Comparison of ENCODE assay signal across 9 cellular contexts in the genomic region with DNA sequence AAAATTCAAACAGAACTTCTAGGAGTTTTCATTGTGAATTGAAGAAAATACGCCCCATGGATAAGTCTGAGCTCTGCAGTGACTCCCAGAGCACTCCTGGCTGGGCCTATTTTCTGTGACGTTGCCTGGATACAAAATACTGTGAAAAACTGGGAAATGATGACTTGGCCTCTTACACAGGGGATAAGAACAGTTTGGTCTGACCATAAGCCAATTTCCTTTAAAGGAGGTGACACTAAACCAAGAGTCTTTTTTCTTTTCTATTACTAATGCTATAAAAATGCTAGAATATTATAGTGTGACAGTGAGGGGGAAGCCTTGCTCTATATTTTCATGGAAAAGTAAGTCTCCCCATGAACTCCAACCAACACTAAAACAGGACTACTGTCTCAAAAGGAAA. TPM values are rescaled to one million over a fixed set of nuclear protein-coding genes. Genes with fewer than 3 reads are reported as not detected.
DNase-seq lines count a peak whose midpoint lies in the region; ATAC-seq and TF ChIP-seq lines count a peak whose summit lies in the region.
"Had no signal": no experiment of that assay in that cellular context is flagged by ENCODE, and none has a peak within 500 bp of the region (broad histone marks: within the 10 kb centered on the region; RNA-seq: fewer than 3 reads in every experiment).

No MANE protein-coding gene starts in this region.

- intact Hi-C loops in body of pancreas (cut with DNase I) = no loop called here

- no peak overlapping the region for H3K4me3 ChIP-seq in HEK293 (ENCODE audit: low read depth, low read length)
- H3K4me3 ChIP-seq in body of pancreas = no peak overlapping the region

- H3K27me3 ChIP-seq in body of pancreas = no peaks in the 10 kb centered on the region

- TF ChIP-seq CTCF in HEK293 (tag by site-specific recombination; IDR thresholded peaks at IDR 0.05) = no peak
- TF ChIP-seq CTCF in body of pancreas (IDR thresholded peaks at IDR 0.05) = no peak

- WGBS in body of pancreas, 2 donors = 69 to 72% methylated on average over 2 of the region's 2 CpGs

- no peaks in the 10 kb centered on the region for H3K36me3 ChIP-seq in HEK293 (ENCODE audit: control insufficient read depth in 2 of 2, insufficient read depth in 1 of 2, low read length in 2 of 2)
- no peaks in the 10 kb centered on the region for H3K36me3 ChIP-seq in body of pancreas (replicated peaks in 1 of 2; ENCODE audit: insufficient read depth in 1 of 2, low read depth in 2 of 2)

- no peak for TF ChIP-seq POLR2A in body of pancreas (IDR thresholded peaks at IDR 0.05)

- peak; percentile 32 for ATAC-seq in body of pancreas

- POLR2A ChIA-PET in HEK293 (lab: Yijun Ruan, JAX) = interaction anchor here (1.6 to 2.3 kb wide), 5 partner anchors 10 to 45 kb away, joined by 4 to 14 read pairs (median 7); a partner anchor contains a TSS
- POLR2A ChIA-PET in HEK293T (lab: Yijun Ruan, JAX) = interaction anchor here (0.5 to 3.2 kb wide), 13 partner anchors 9 to 670 kb away, joined by 3 to 15 read pairs (median 5); a partner anchor contains a TSS

- H3K9me3 ChIP-seq in HEK293 (ENCODE audit: control insufficient read depth, insufficient read depth, low read depth, low read length) (no peaks in the 10 kb centered on the region), body of pancreas (no peaks in the 10 kb centered on the region)

- H3K4me1 ChIP-seq in HEK293 (ENCODE audit: control insufficient read depth, insufficient read depth, low read length) (peaks cover 10% of the 10 kb centered on the region), body of pancreas (peaks cover 36% of the 10 kb centered on the region)

- H3K27ac ChIP-seq in HEK293 (ENCODE audit: extremely low read depth, low read depth, low read length) = no peak overlapping the region
- H3K27ac ChIP-seq in body of pancreas = peak overlapping the region; percentile 81 to 91 (median 88)

- CTCF ChIA-PET in HEK293 (lab: Yijun Ruan, JAX) = interaction anchor here (1.0 to 2.3 kb wide), 4 partner anchors 10 to 61 kb away, joined by 3 to 11 read pairs (median 6); a partner anchor contains a TSS
- CTCF ChIA-PET in HEK293T (lab: Yijun Ruan, JAX) = interaction anchor here (1.1 kb wide), 1 partner anchor 60 kb away, joined by 3 read pairs; no protein-coding TSS in a partner anchor

- DNase-seq in body of pancreas (peak in 2 of 4 donors; percentile 26 to 51), iris pigment epithelial cell (ENCODE audit: low read depth) (peak; percentile 97), smooth muscle cell of the brain vasculature (ENCODE audit: low read depth, low spot score) (peak; percentile 79), inferior parietal cortex (ENCODE audit: extremely low spot score) (no peak), HEK293T (ENCODE audit: extremely low spot score) (no peak), activated gamma-delta T cell treated with Interleukin-2 at 50 U/mL for 16 hours (no peak), NCI-H187 treated with DMSO at 0.1 percent for 48 hours (lab: John Stamatoyannopoulos, UW) (no peak)
- DNase-seq: activated CD4-positive, alpha-beta memory T cell treated with anti-CD3 and anti-CD28 coated beads for 36 hours had no signal

TF ChIP-seq in HEK293, 187 proteins besides CTCF, POLR2A, EP300 and RAD21:
- TF ChIP-seq ZNF677 (tag by site-specific recombination; IDR thresholded peaks at IDR 0.05) (no peak), ZNF404 (tag by site-specific recombination; IDR thresholded peaks at IDR 0.05) (no peak), ZFP37 (tag by site-specific recombination; IDR thresholded peaks at IDR 0.05) (peak; percentile 13; the same call in 1 of the 2 replicates)

TF ChIP-seq in HEK293T, 16 proteins besides CTCF, POLR2A, EP300 and RAD21:
- TF ChIP-seq FOXM1 (IDR thresholded peaks at IDR 0.05; ENCODE audit: borderline replicate concordance) (no peak), FOXA1 (IDR thresholded peaks at IDR 0.05) (no peak), FOXK2 (IDR thresholded peaks at IDR 0.05) (no peak), CTBP1 (IDR thresholded peaks at IDR 0.05; ENCODE audit: borderline replicate concordance) (no peak), LEF1 (IDR thresholded peaks at IDR 0.05; ENCODE audit: borderline replicate concordance) (no peak), BHLHE40 (IDR thresholded peaks at IDR 0.05; ENCODE audit: borderline replicate concordance) (no peak)

RNA-seq across cellular contexts. Expression of a gene that starts 45.6 kb away (rescaled TPM):
- total RNA-seq in body of pancreas = 10 to 100 TPM; 21.1 to 25.7 TPM

RNA-seq across cellular contexts. Expression of a gene that starts 59.8 kb away (rescaled TPM):
- not detected for total RNA-seq in body of pancreas

Comparison
In these comparisons a context has a peak if more than half of its experiments do, and no peak if none do; other contexts are left out.
1. DNase-seq: peak in iris pigment epithelial cell (single experiment) and smooth muscle cell of the brain vasculature (single experiment); none in inferior parietal cortex (single experiment), HEK293T (single experiment), activated gamma-delta T cell treated with Interleukin-2 at 50 U/mL for 16 hours (single experiment) and NCI-H187 treated with DMSO at 0.1 percent for 48 hours (single experiment).